8 cellular contexts compared by ENCODE assay signal in the genomic region with DNA sequence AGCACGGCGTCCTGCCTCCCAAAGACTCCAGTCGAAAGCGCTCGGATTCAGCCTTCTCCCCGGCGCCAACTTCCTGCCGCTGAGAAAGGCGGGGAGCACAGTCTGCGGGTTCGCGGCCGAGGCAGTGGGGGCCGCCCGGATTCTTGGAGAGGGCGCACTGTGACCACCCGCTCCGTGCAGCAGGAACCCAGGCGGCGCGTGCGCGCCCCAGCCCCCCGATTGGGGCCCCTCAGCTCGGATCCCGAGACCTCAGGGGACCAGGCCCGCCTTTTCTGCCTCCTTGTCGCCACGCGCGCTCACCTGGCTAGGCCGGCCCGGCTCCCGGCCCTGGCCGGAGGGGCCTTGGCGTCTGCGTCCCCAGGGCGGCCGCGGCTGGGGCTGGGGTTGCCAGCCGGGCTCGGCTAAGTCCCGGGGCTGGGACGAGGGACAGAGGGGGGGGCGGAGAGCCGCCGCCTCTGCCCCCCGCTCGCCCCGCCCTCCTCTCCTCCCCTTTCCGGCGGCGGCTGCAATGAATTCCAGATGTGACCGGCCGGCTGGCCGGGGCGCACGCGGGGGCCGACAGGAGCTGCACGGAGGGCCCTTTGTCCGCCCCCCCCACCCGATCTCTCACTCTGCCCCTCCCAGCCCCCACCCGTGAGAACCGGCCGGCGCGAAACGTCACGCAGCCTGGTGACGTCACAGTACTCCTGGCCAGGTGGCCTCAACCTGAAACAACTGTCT. TPM values are rescaled to one million over a fixed set of nuclear protein-coding genes. Genes with fewer than 3 reads are reported as not detected.
DNase-seq lines count a peak whose midpoint lies in the region; ATAC-seq and TF ChIP-seq lines count a peak whose summit lies in the region.

Gene S1PR2, minus strand, starts transcription at position 428 of the 720 bp plus-strand sequence. CDS start 6,426 bp downstream, outside the sequence.

- H3K9ac ChIP-seq in BLaER1 (peak within 1 kb of the TSS; percentile 96), MM.1S (ENCODE audit: low read length) (peak within 1 kb of the TSS; percentile 96)

- TF ChIP-seq CTCF in MM.1S (IDR thresholded peaks at IDR 0.05; ENCODE audit: low read length) (no peak), right atrium auricular region (IDR thresholded peaks at IDR 0.05) (no peak), retinal pigment epithelial cell (conservative IDR thresholded peaks at IDR 0.05; ENCODE audit: low read depth, low read length) (no peak)

- H3K27ac ChIP-seq in BLaER1 (peak within 1 kb of the TSS; percentile 96), MM.1S (ENCODE audit: low read length) (peak within 1 kb of the TSS; percentile 77), right atrium auricular region (peak within 1 kb of the TSS; percentile 83 to 87)

- no peaks in the 10 kb centered on the region for H3K36me3 Mint-ChIP-seq in T-helper 17 cell (ENCODE audit: low read depth)

- peaks cover 28% of the 10 kb centered on the region for H3F3A ChIP-seq in MM.1S (ENCODE audit: insufficient read depth, low read length)

- no peaks in the 10 kb centered on the region for H3K9me2 ChIP-seq in MM.1S (replicated peaks; ENCODE audit: insufficient read depth, low read length)

- H3K4me1 Mint-ChIP-seq in T-helper 17 cell: peaks cover 30% of the 10 kb centered on the region

- ATAC-seq in GM21423 (IDR thresholded peaks at IDR 0.05; ENCODE audit: unreplicated experiment): peak; percentile 45
- peak; percentile 50 for ATAC-seq in T-helper 17 cell

- no peaks in the 10 kb centered on the region for H3K27me3 Mint-ChIP-seq in T-helper 17 cell

- peaks cover 15% of the 10 kb centered on the region for H3K36me3 ChIP-seq in BLaER1
- no peaks in the 10 kb centered on the region for H3K36me3 ChIP-seq in MM.1S (replicated peaks; ENCODE audit: insufficient read depth, low read length)
- H3K36me3 ChIP-seq in right atrium auricular region: no peaks in the 10 kb centered on the region

- H3K4me3 ChIP-seq in BLaER1 (peak within 1 kb of the TSS; percentile 98), MM.1S (ENCODE audit: low read length) (peak within 1 kb of the TSS; percentile 94), right atrium auricular region (peak within 1 kb of the TSS; percentile 65 to 68), retinal pigment epithelial cell (ENCODE audit: low read length) (peak within 1 kb of the TSS; percentile 59)

- DNase-seq in MM.1S (peak; percentile 87), T-helper 17 cell (peak; percentile 61 to 72 (median 64)), amniotic stem cell (lab: John Stamatoyannopoulos, UW) (peak; percentile 54), right atrium auricular region (ENCODE audit: low spot score) (peak; percentile 80), retinal pigment epithelial cell (ENCODE audit: low read depth) (no peak), GDM1 (lab: John Stamatoyannopoulos, UW) (no peak)

- H3K4me1 ChIP-seq in BLaER1 (peaks cover 87% of the 10 kb centered on the region), MM.1S (ENCODE audit: low read length) (peaks cover 40% of the 10 kb centered on the region), right atrium auricular region (peaks cover 0 to 43% of the 10 kb centered on the region in 2 donors)

- H3K4me3 Mint-ChIP-seq in T-helper 17 cell: peak within 1 kb of the TSS; percentile 93

- H3K4me2 ChIP-seq in BLaER1: peak within 1 kb of the TSS; percentile 94
- peak within 1 kb of the TSS; percentile 96 for H3K4me2 ChIP-seq in MM.1S (ENCODE audit: low read depth, low read length)

- H3K27ac Mint-ChIP-seq in T-helper 17 cell: peak within 1 kb of the TSS; percentile 93

- H3K79me2 ChIP-seq in MM.1S (ENCODE audit: low read length): peaks cover 48% of the 10 kb centered on the region

- no peaks in the 10 kb centered on the region for H3K9me3 ChIP-seq in BLaER1
- no peaks in the 10 kb centered on the region for H3K9me3 ChIP-seq in MM.1S (replicated peaks; ENCODE audit: insufficient read depth, low read length)
- H3K9me3 ChIP-seq in T-helper 17 cell (ENCODE audit: control insufficient read depth, low read length, poor library complexity, severe bottlenecking): no peaks in the 10 kb centered on the region
- no peaks in the 10 kb centered on the region for H3K9me3 ChIP-seq in right atrium auricular region

- peaks cover 42% of the 10 kb centered on the region for H4K20me1 ChIP-seq in BLaER1
- H4K20me1 ChIP-seq in MM.1S (ENCODE audit: insufficient read depth, low read length): no peaks in the 10 kb centered on the region

- no peaks in the 10 kb centered on the region for H3K27me3 ChIP-seq in BLaER1
- no peaks in the 10 kb centered on the region for H3K27me3 ChIP-seq in MM.1S (replicated peaks; ENCODE audit: insufficient read depth, low read length)
- H3K27me3 ChIP-seq in right atrium auricular region: no peaks in the 10 kb centered on the region

- H2AFZ ChIP-seq in MM.1S (ENCODE audit: low read length): peak within 1 kb of the TSS; percentile 70

RNA-seq across cellular contexts. Expression of gene S1PR2, which starts in this region (rescaled TPM):
- total RNA-seq in T-helper 17 cell: 10 to 100 TPM; 14.2 to 18.1 TPM
- 10 to 100 TPM in 1 of 2 donors, 1 to 10 TPM in 1; 4.3 to 14.7 TPM for total RNA-seq in right atrium auricular region

Comparison
In these comparisons a context has a peak if more than half of its experiments do, and no peak if none do; other contexts are left out.
1. DNase-seq: peak in MM.1S (single experiment), T-helper 17 cell (3 of 3), amniotic stem cell (single experiment) and right atrium auricular region (single experiment); none in retinal pigment epithelial cell (single experiment) and GDM1 (single experiment).
2. Peak in every context shown above with its lines, with median percentiles within 50 percentile points of each other: H3K27ac ChIP-seq and H3K4me3 ChIP-seq.